Comparison of ENCODE assay signal across 10 cellular contexts in genomic region chr19:5434970-5435641, GRCh38. TPM values are rescaled to one million over a fixed set of nuclear protein-coding genes. Genes with fewer than 3 reads are reported as not detected.
DNase-seq lines count a peak whose midpoint lies in the region; ATAC-seq lines count a peak whose summit lies in the region.
"Had no signal": no experiment of that assay in that cellular context is flagged by ENCODE, and none has a peak within 500 bp of the region (broad histone marks: within the 10 kb centered on the region; RNA-seq: fewer than 3 reads in every experiment).

No MANE protein-coding gene starts in this region.

- peak; percentile 96 for ATAC-seq in stimulated activated naive CD8-positive, alpha-beta T cell treated with anti-CD3 and anti-CD28 coated beads, Interleukin-15, Interleukin-2, amounts not matched to agents 100 U/mL and 50 U/mL, for 24 hours
- no peak for ATAC-seq in GM18870 (IDR thresholded peaks at IDR 0.05; ENCODE audit: unreplicated experiment)

- H3K27me3 ChIP-seq in mesenchymal stem cell (ENCODE audit: control insufficient read depth in 1 of 2, insufficient read depth in 1 of 2, low read length in 2 of 2) = peaks cover 14 to 19% of the 10 kb centered on the region in 2 experiments

- no peak overlapping the region for H2AFZ ChIP-seq in mesenchymal stem cell (ENCODE audit: low read depth, low read length)

- H2BK120ac ChIP-seq in mesenchymal stem cell (ENCODE audit: low read depth, low read length) = no peak overlapping the region

- H3K9ac ChIP-seq in mesenchymal stem cell (ENCODE audit: low read length) = peak overlapping the region; percentile 12

- peaks cover 18% of the 10 kb centered on the region for H3K4me1 ChIP-seq in mesenchymal stem cell (ENCODE audit: control insufficient read depth, insufficient read depth, low read depth, low read length)

- H3K4me3 ChIP-seq in mesenchymal stem cell (ENCODE audit: insufficient read depth in 1 of 2, low read depth in 1 of 2, low read length in 2 of 2) = no peak overlapping the region

- H3K79me1 ChIP-seq in mesenchymal stem cell (replicated peaks; ENCODE audit: low read length, poor library complexity, severe bottlenecking) = no peaks in the 10 kb centered on the region

- H4K8ac ChIP-seq in mesenchymal stem cell (ENCODE audit: low read length) = no peak overlapping the region

- no peak overlapping the region for H3K4ac ChIP-seq in mesenchymal stem cell (ENCODE audit: low read depth in 1 of 2, low read length in 2 of 2)

- WGBS in mesenchymal stem cell = 72% methylated on average over 7 of the region's 9 CpGs

- H3K23ac ChIP-seq in mesenchymal stem cell (ENCODE audit: low read length in 2 of 2) = no peak overlapping the region

- DNase-seq in activated T-cell treated with anti-CD3 and anti-CD28 coated beads for 24 hours (ENCODE audit: low read depth) (peak; percentile 54), mesenchymal stem cell (peak; percentile 77), DMS153 treated with DMSO at 0.1 percent for 48 hours (lab: John Stamatoyannopoulos, UW; ENCODE audit: unreplicated experiment) (no peak), NCI-H1694 treated with DMSO at 0.1 percent for 48 hours (lab: John Stamatoyannopoulos, UW) (no peak)
- no peak for DNase-seq in activated T-cell treated with anti-CD3 and anti-CD28 coated beads, Interleukin-2, amount 50 U/mL, for 1 hour
- peak; percentile 7 for DNase-seq in activated T-helper 9 cell treated with anti-CD3 and anti-CD28 coated beads, Interleukin-2, amount 50 U/mL, for 16 hours (ENCODE audit: low read depth)
- DNase-seq in stimulated activated naive CD8-positive, alpha-beta T cell treated with anti-CD3 and anti-CD28 coated beads, Interleukin-15, Interleukin-2, amounts not matched to agents 100 U/mL and 50 U/mL, for 24 hours = peak; percentile 69
- DNase-seq: CD4-positive, CD25-positive, alpha-beta regulatory T cell; NCI-H510A treated with DMSO at 0.1 percent for 48 hours had no signal

- H3K27ac ChIP-seq in mesenchymal stem cell (ENCODE audit: low read length, poor library complexity, severe bottlenecking) = no peak overlapping the region

- H2BK5ac ChIP-seq in mesenchymal stem cell (ENCODE audit: low read depth, low read length, poor library complexity, severe bottlenecking) = no peak overlapping the region

- H3K18ac ChIP-seq in mesenchymal stem cell (ENCODE audit: low read depth in 1 of 2, low read length in 2 of 2) = no peak overlapping the region

- H3K14ac ChIP-seq in mesenchymal stem cell (ENCODE audit: low read length in 2 of 2) = no peak overlapping the region

- no peaks in the 10 kb centered on the region for H3K36me3 ChIP-seq in mesenchymal stem cell (ENCODE audit: control insufficient read depth in 1 of 2, insufficient read depth in 2 of 2, low read depth in 1 of 2, low read length in 2 of 2)

- no peaks in the 10 kb centered on the region for H3K9me3 ChIP-seq in mesenchymal stem cell (ENCODE audit: control insufficient read depth, low read length)

- H2BK12ac ChIP-seq in mesenchymal stem cell (ENCODE audit: low read length in 2 of 2) = no peak overlapping the region

- H2AK5ac ChIP-seq in mesenchymal stem cell (ENCODE audit: low read length, severe bottlenecking) = no peak overlapping the region

- H2BK15ac ChIP-seq in mesenchymal stem cell (ENCODE audit: low read depth, poor library complexity, severe bottlenecking) = no peak overlapping the region

- no peak overlapping the region for H3K4me2 ChIP-seq in mesenchymal stem cell (ENCODE audit: low read length, poor library complexity, severe bottlenecking)

- no peak overlapping the region for H4K91ac ChIP-seq in mesenchymal stem cell (ENCODE audit: low read length)

RNA-seq across cellular contexts. Expression of gene ZNRF4, which starts 20.1 kb away (rescaled TPM):
- polyA plus RNA-seq in mesenchymal stem cell (2013, experiment 1 of 2) = not detected
- not detected for polyA plus RNA-seq in mesenchymal stem cell (2013, experiment 2 of 2)
- polyA plus RNA-seq: CD4-positive, CD25-positive, alpha-beta regulatory T cell had no signal

Comparison
In these comparisons a context has a peak if more than half of its experiments do, and no peak if none do; other contexts are left out.
1. DNase-seq: peak in activated T-cell treated with anti-CD3 and anti-CD28 coated beads for 24 hours (single experiment), activated T-helper 9 cell treated with anti-CD3 and anti-CD28 coated beads, Interleukin-2, amount 50 U/mL, for 16 hours (single experiment), mesenchymal stem cell (single experiment) and stimulated activated naive CD8-positive, alpha-beta T cell treated with anti-CD3 and anti-CD28 coated beads, Interleukin-15, Interleukin-2, amounts not matched to agents 100 U/mL and 50 U/mL, for 24 hours (single experiment); none in activated T-cell treated with anti-CD3 and anti-CD28 coated beads, Interleukin-2, amount 50 U/mL, for 1 hour (single experiment), DMS153 treated with DMSO at 0.1 percent for 48 hours (single experiment) and NCI-H1694 treated with DMSO at 0.1 percent for 48 hours (single experiment).